11 cellular contexts compared by ENCODE assay signal in genomic region chr7:67937717-67938191, GRCh38.
DNase-seq lines count a peak whose midpoint lies in the region; ATAC-seq, FAIRE-seq and TF ChIP-seq lines count a peak whose summit lies in the region.
"Had no signal": no experiment of that assay in that cellular context is flagged by ENCODE, and none has a peak within 500 bp of the region (broad histone marks: within the 10 kb centered on the region; RNA-seq: fewer than 3 reads in every experiment).

No MANE protein-coding gene starts in this region.

- peak; percentile 82 for FAIRE-seq in H54 (lab: Jason Lieb, UNC)
- FAIRE-seq: G401.6, small intestine had no signal

- ATAC-seq in HG03460 (IDR thresholded peaks at IDR 0.05; ENCODE audit: unreplicated experiment) = no peak
- no peak for ATAC-seq in HG02610 (IDR thresholded peaks at IDR 0.05; ENCODE audit: unreplicated experiment)
- no peak for ATAC-seq in CD8-positive, alpha-beta T cell

- H3K36me3 ChIP-seq in skeletal muscle satellite cell (ENCODE audit: insufficient read depth, low read length) = no peaks in the 10 kb centered on the region
- H3K36me3 ChIP-seq in CD8-positive, alpha-beta T cell (ENCODE audit: insufficient read depth, low read length) = no peaks in the 10 kb centered on the region

- no peaks in the 10 kb centered on the region for H3K36me3 Mint-ChIP-seq in CD8-positive, alpha-beta T cell

- H3K27ac ChIP-seq in CD8-positive, alpha-beta T cell (ENCODE audit: low read depth, low read length) = no peak overlapping the region

- POLR2A ChIA-PET in CD8-positive, alpha-beta T cell (lab: Charles Lee) = no interaction called here

- H3K4me1 ChIP-seq in skeletal muscle satellite cell (ENCODE audit: control insufficient read depth, insufficient read depth, low read length) = peaks cover 6% of the 10 kb centered on the region
- H3K4me1 ChIP-seq in CD8-positive, alpha-beta T cell (ENCODE audit: insufficient read depth, low read length) = no peaks in the 10 kb centered on the region

- peak; percentile 19 for DNase-seq in H54 (ENCODE audit: insufficient read length, low spot score)
- peak; percentile 1 for DNase-seq in amniotic epithelial cell (ENCODE audit: low read depth)
- peak; percentile 65 for DNase-seq in iris pigment epithelial cell (ENCODE audit: low read depth)
- DNase-seq in NCI-H526 treated with DMSO at 0.1 percent for 48 hours (lab: John Stamatoyannopoulos, UW) = no peak
- DNase-seq in CD8-positive, alpha-beta T cell = no peak
- DNase-seq: small intestine had no signal

- H3K9ac ChIP-seq in skeletal muscle satellite cell (ENCODE audit: low read depth, low read length) = peak overlapping the region; percentile 52

- TF ChIP-seq CTCF in CD8-positive, alpha-beta T cell (IDR thresholded peaks at IDR 0.05) = no peak

- no peak overlapping the region for H3K27ac Mint-ChIP-seq in CD8-positive, alpha-beta T cell
- H3K27ac Mint-ChIP-seq: T-helper 1 cell treated with Interleukin-12 subunit alpha and Interleukin-12 subunit beta and Interleukin-4 antibody, amounts not matched to agents 30 μg/mL and 1 μg/mL, for 36 hours had no signal

- CTCF ChIA-PET in CD8-positive, alpha-beta T cell (lab: Charles Lee) = no interaction called here

- no peaks in the 10 kb centered on the region for H3K4me1 Mint-ChIP-seq in CD8-positive, alpha-beta T cell (ENCODE audit: low read depth)

- peaks cover 15% of the 10 kb centered on the region for H3K9me3 Mint-ChIP-seq in CD8-positive, alpha-beta T cell

- no peaks in the 10 kb centered on the region for H3K27me3 ChIP-seq in skeletal muscle satellite cell (ENCODE audit: control insufficient read depth, insufficient read depth, low read length)
- no peaks in the 10 kb centered on the region for H3K27me3 ChIP-seq in CD8-positive, alpha-beta T cell (ENCODE audit: insufficient read depth, low read length)

- no peak overlapping the region for H3K4me3 Mint-ChIP-seq in CD8-positive, alpha-beta T cell
- H3K4me3 Mint-ChIP-seq: T-helper 1 cell treated with Interleukin-12 subunit alpha and Interleukin-12 subunit beta and Interleukin-4 antibody, amounts not matched to agents 30 μg/mL and 1 μg/mL, for 36 hours had no signal

- no peak overlapping the region for H3K4me2 ChIP-seq in skeletal muscle satellite cell (ENCODE audit: low read length)

- intact Hi-C loops in CD8-positive, alpha-beta T cell (cut with DNase I, micrococcal nuclease) = no loop called here

- no peaks in the 10 kb centered on the region for H3K27me3 Mint-ChIP-seq in CD8-positive, alpha-beta T cell (ENCODE audit: low read depth)

- no peaks in the 10 kb centered on the region for H3K9me3 ChIP-seq in skeletal muscle satellite cell (replicated peaks; ENCODE audit: low read length)
- H3K9me3 ChIP-seq in CD8-positive, alpha-beta T cell (ENCODE audit: low read length) = no peaks in the 10 kb centered on the region

- no peak for TF ChIP-seq POLR2A in H54 (IDR thresholded peaks at IDR 0.05; ENCODE audit: low read depth, low read length)

- no peak overlapping the region for H3K4me3 ChIP-seq in skeletal muscle satellite cell (ENCODE audit: low read length)
- no peak overlapping the region for H3K4me3 ChIP-seq in CD8-positive, alpha-beta T cell (ENCODE audit: low read depth, low read length)

Comparison
In these comparisons a context has a peak if more than half of its experiments do, and no peak if none do; other contexts are left out.
1. DNase-seq: peak in H54 (single experiment), amniotic epithelial cell (single experiment) and iris pigment epithelial cell (single experiment); none in NCI-H526 treated with DMSO at 0.1 percent for 48 hours (single experiment) and CD8-positive, alpha-beta T cell (0 of 7).